Comparison of ENCODE assay signal across 15 cellular contexts in the genomic region with DNA sequence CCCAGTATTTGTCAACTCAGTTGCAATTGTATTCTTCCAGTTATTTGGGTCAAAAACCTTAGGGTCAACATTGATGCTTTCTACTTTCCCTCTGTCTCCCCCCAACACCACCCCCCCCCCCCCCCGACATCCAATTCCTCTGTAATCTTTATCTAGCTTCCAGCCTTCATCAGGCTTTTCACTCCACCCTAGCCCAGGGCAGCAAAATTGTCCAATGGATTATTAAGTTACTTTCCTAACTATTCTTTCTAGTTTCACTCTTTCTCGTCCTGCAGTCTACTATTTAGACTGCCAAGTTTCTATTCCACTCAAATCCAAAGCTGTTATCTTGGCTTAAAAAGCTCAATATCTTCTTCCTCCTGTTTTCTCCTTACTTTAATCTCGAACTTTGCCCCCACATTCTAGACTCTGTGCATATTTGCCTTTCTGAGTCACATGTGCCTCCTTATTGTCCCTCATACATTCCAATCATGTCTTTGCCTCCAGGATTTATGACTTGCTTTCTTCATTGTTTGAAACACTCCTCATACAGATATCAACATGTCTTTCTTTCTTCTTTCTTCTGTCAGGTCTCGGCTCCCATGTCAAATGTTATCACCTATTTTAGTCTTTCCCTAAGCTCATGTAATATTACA.
DNase-seq lines count a peak whose midpoint lies in the region; ATAC-seq and TF ChIP-seq lines count a peak whose summit lies in the region.
"Had no signal": no experiment of that assay in that cellular context is flagged by ENCODE, and none has a peak within 500 bp of the region (broad histone marks: within the 10 kb centered on the region; RNA-seq: fewer than 3 reads in every experiment).

No MANE protein-coding gene starts in this region.

- TF ChIP-seq CTCF in smooth muscle cell (IDR thresholded peaks at IDR 0.05; ENCODE audit: borderline replicate concordance, insufficient read depth, poor library complexity, severe bottlenecking): no peak

- no peak overlapping the region for H3K4me3 Mint-ChIP-seq in activated naive CD4-positive, alpha-beta T cell treated with anti-CD3 and anti-CD28 coated beads, Interleukin-2, amount 50 U/mL, for 24 hours
- H3K4me3 Mint-ChIP-seq: central memory CD8-positive, alpha-beta T cell had no signal

- H4K20me1 ChIP-seq in smooth muscle cell (ENCODE audit: low read depth): no peaks in the 10 kb centered on the region

- H3K9me3 ChIP-seq in adipocyte (ENCODE audit: control insufficient read depth, low read length): no peaks in the 10 kb centered on the region
- H3K9me3 ChIP-seq in smooth muscle cell (replicated peaks; ENCODE audit: low read depth): no peaks in the 10 kb centered on the region
- H3K9me3 ChIP-seq: SJCRH30 had no signal

- no peak overlapping the region for H3K27ac ChIP-seq in smooth muscle cell (ENCODE audit: low read depth)
- H3K27ac ChIP-seq: SJCRH30 had no signal

- H3K4me3 ChIP-seq in adipocyte (ENCODE audit: low read length): peak overlapping the region; percentile 56
- no peak overlapping the region for H3K4me3 ChIP-seq in smooth muscle cell
- H3K4me3 ChIP-seq: lung, SJCRH30 had no signal

- H3K4me1 ChIP-seq in adipocyte (ENCODE audit: control insufficient read depth, insufficient read depth, low read length) (peaks cover 20% of the 10 kb centered on the region), smooth muscle cell (ENCODE audit: low read depth) (no peaks in the 10 kb centered on the region)

- H2AFZ ChIP-seq in smooth muscle cell (ENCODE audit: low read depth): no peak overlapping the region

- H3K9me3 Mint-ChIP-seq in activated naive CD4-positive, alpha-beta T cell treated with anti-CD3 and anti-CD28 coated beads, Interleukin-2, amount 50 U/mL, for 24 hours: no peaks in the 10 kb centered on the region

- no peaks in the 10 kb centered on the region for H3K4me1 Mint-ChIP-seq in activated naive CD4-positive, alpha-beta T cell treated with anti-CD3 and anti-CD28 coated beads, Interleukin-2, amount 50 U/mL, for 24 hours
- H3K4me1 Mint-ChIP-seq: central memory CD8-positive, alpha-beta T cell had no signal

- H3K36me3 Mint-ChIP-seq in activated naive CD4-positive, alpha-beta T cell treated with anti-CD3 and anti-CD28 coated beads, Interleukin-2, amount 50 U/mL, for 24 hours: no peaks in the 10 kb centered on the region

- no peaks in the 10 kb centered on the region for H3K79me2 ChIP-seq in smooth muscle cell (ENCODE audit: low read depth)

- ATAC-seq in HG02884 (IDR thresholded peaks at IDR 0.05; ENCODE audit: unreplicated experiment) (no peak), HG02852 (IDR thresholded peaks at IDR 0.05; ENCODE audit: unreplicated experiment) (no peak)

- WGBS in smooth muscle cell (ENCODE audit: low lambda C conversion rate): 28% methylated on average over 4 of the region's 4 CpGs

- H3K27me3 Mint-ChIP-seq in activated naive CD4-positive, alpha-beta T cell treated with anti-CD3 and anti-CD28 coated beads, Interleukin-2, amount 50 U/mL, for 24 hours: no peaks in the 10 kb centered on the region
- H3K27me3 Mint-ChIP-seq: central memory CD8-positive, alpha-beta T cell had no signal

- H3K9ac ChIP-seq in adipocyte (ENCODE audit: low read length): peak overlapping the region; percentile 51
- no peak overlapping the region for H3K9ac ChIP-seq in smooth muscle cell (ENCODE audit: low read depth)

- H3K27ac Mint-ChIP-seq in activated naive CD4-positive, alpha-beta T cell treated with anti-CD3 and anti-CD28 coated beads, Interleukin-2, amount 50 U/mL, for 24 hours: peak overlapping the region; percentile 0

- H3K36me3 ChIP-seq in adipocyte (ENCODE audit: control insufficient read depth, insufficient read depth, low read length, severe bottlenecking) (no peaks in the 10 kb centered on the region), smooth muscle cell (ENCODE audit: low read depth) (no peaks in the 10 kb centered on the region)
- H3K36me3 ChIP-seq: SJCRH30 had no signal

- no peaks in the 10 kb centered on the region for H3K27me3 ChIP-seq in adipocyte (replicated peaks; ENCODE audit: control insufficient read depth, insufficient read depth, low read length)
- no peaks in the 10 kb centered on the region for H3K27me3 ChIP-seq in smooth muscle cell (ENCODE audit: low read depth)
- H3K27me3 ChIP-seq: SJCRH30 had no signal

- no peak for DNase-seq in activated naive CD4-positive, alpha-beta T cell treated with Interleukin-2 at 50 U/mL for 16 hours
- peak; percentile 7 for DNase-seq in adipocyte (ENCODE audit: low read depth)
- peak; percentile 15 for DNase-seq in glomerular visceral epithelial cell (ENCODE audit: extremely low spot score)
- DNase-seq in smooth muscle cell (lab: John Stamatoyannopoulos, UW; ENCODE audit: unreplicated experiment): no peak
- no peak for DNase-seq in hippocampal formation (lab: John Stamatoyannopoulos, UW)
- DNase-seq: activated naive CD4-positive, alpha-beta T cell; erythroblast; MV-4-11; occipital lobe; SJCRH30 had no signal

- peak overlapping the region; percentile 17 for H3K4me2 ChIP-seq in smooth muscle cell

- no peaks in the 10 kb centered on the region for H3F3A ChIP-seq in smooth muscle cell (ENCODE audit: low read depth)

Comparison
In these comparisons a context has a peak if more than half of its experiments do, and no peak if none do; other contexts are left out.
1. DNase-seq: peak in adipocyte (single experiment) and glomerular visceral epithelial cell (single experiment); none in activated naive CD4-positive, alpha-beta T cell treated with Interleukin-2 at 50 U/mL for 16 hours (single experiment), smooth muscle cell (single experiment) and hippocampal formation (0 of 2).